Comparison of ENCODE assay signal across 9 cellular contexts in genomic region chr17:77842148-77842905, GRCh38.
DNase-seq lines count a peak whose midpoint lies in the region; ATAC-seq, FAIRE-seq and TF ChIP-seq lines count a peak whose summit lies in the region.
"Had no signal": no experiment of that assay in that cellular context is flagged by ENCODE, and none has a peak within 500 bp of the region (broad histone marks: within the 10 kb centered on the region; RNA-seq: fewer than 3 reads in every experiment).

No MANE protein-coding gene starts in this region.

- H3K36me3 Mint-ChIP-seq in astrocyte (ENCODE audit: low read depth, unreplicated experiment), result no peaks in the 10 kb centered on the region

- no peaks in the 10 kb centered on the region for H3K9me3 ChIP-seq in astrocyte (ENCODE audit: insufficient read depth, low read depth, low read length)
- no peaks in the 10 kb centered on the region for H3K9me3 ChIP-seq in parathyroid adenoma (ENCODE audit: control insufficient read depth, low read length)
- H3K9me3 ChIP-seq in OCI-LY7 (ENCODE audit: low read length), result no peaks in the 10 kb centered on the region

- H3K4me1 Mint-ChIP-seq in astrocyte (ENCODE audit: low read depth, unreplicated experiment), result peaks cover 30% of the 10 kb centered on the region

- H3K9ac ChIP-seq in astrocyte (ENCODE audit: low read length) (peak overlapping the region; percentile 64), parathyroid adenoma (no peak overlapping the region)

- no peaks in the 10 kb centered on the region for H3K36me3 ChIP-seq in astrocyte (ENCODE audit: insufficient read depth, low read length)
- no peaks in the 10 kb centered on the region for H3K36me3 ChIP-seq in parathyroid adenoma (ENCODE audit: control insufficient read depth, insufficient read depth, low read length)
- H3K36me3 ChIP-seq in OCI-LY7 (ENCODE audit: insufficient read depth, low read length), result no peaks in the 10 kb centered on the region

- ATAC-seq in GM19328 (IDR thresholded peaks at IDR 0.05; ENCODE audit: unreplicated experiment), result no peak
- no peak for ATAC-seq in HG03039 (IDR thresholded peaks at IDR 0.05; ENCODE audit: unreplicated experiment)

- TF ChIP-seq CTCF in astrocyte (IDR thresholded peaks at IDR 0.05; ENCODE audit: insufficient read depth, low read depth, low read length), result no peak
- TF ChIP-seq CTCF in parathyroid adenoma (IDR thresholded peaks at IDR 0.05), result no peak
- TF ChIP-seq CTCF in OCI-LY7 (conservative IDR thresholded peaks at IDR 0.05; ENCODE audit: low read length), result no peak

- DNase-seq in NCI-H2081 (lab: John Stamatoyannopoulos, UW) (peak; percentile 59 to 82), NCI-H2081 treated with DMSO at 0.1 percent for 48 hours (lab: John Stamatoyannopoulos, UW) (no peak), NCI-H345 (lab: John Stamatoyannopoulos, UW) (peak; percentile 74), astrocyte (ENCODE audit: low read depth) (no peak), OCI-LY7 (ENCODE audit: low spot score) (no peak)

- H3K4me3 ChIP-seq in astrocyte (ENCODE audit: insufficient read depth, low read depth, low read length) (no peak overlapping the region), parathyroid adenoma (ENCODE audit: low read depth, low read length) (no peak overlapping the region), OCI-LY7 (ENCODE audit: low read depth, low read length, poor library complexity, severe bottlenecking) (no peak overlapping the region)
- H3K4me3 ChIP-seq: lung had no signal

- H3K4me1 ChIP-seq in astrocyte (ENCODE audit: insufficient read depth, low read length) (peaks cover 36% of the 10 kb centered on the region), parathyroid adenoma (no peaks in the 10 kb centered on the region), OCI-LY7 (ENCODE audit: insufficient read depth, low read length, poor library complexity, severe bottlenecking) (peaks cover 42% of the 10 kb centered on the region)

- H3K27ac ChIP-seq in astrocyte (ENCODE audit: low read depth, low read length) (peak overlapping the region; percentile 68), parathyroid adenoma (no peak overlapping the region), OCI-LY7 (ENCODE audit: low read depth, low read length, poor library complexity, severe bottlenecking) (no peak overlapping the region)

- H3K27me3 ChIP-seq in astrocyte (ENCODE audit: insufficient read depth, low read length) (no peaks in the 10 kb centered on the region), parathyroid adenoma (ENCODE audit: control insufficient read depth, insufficient read depth, low read length) (no peaks in the 10 kb centered on the region)

- peaks cover 6% of the 10 kb centered on the region for H3K9me3 Mint-ChIP-seq in astrocyte (ENCODE audit: unreplicated experiment)

- H3K79me2 ChIP-seq in astrocyte (ENCODE audit: insufficient read depth, low read length) (no peaks in the 10 kb centered on the region), parathyroid adenoma (no peaks in the 10 kb centered on the region), OCI-LY7 (ENCODE audit: insufficient read depth, low read depth, low read length) (no peaks in the 10 kb centered on the region)

- no peak for FAIRE-seq in astrocyte (lab: Jason Lieb, UNC)

- CTCF ChIA-PET in OCI-LY7 (lab: Charles Lee; ENCODE audit: unreplicated experiment), result no interaction called here

- H2AFZ ChIP-seq in astrocyte (ENCODE audit: low read depth, low read length) (no peak overlapping the region), parathyroid adenoma (peak overlapping the region; percentile 43), OCI-LY7 (ENCODE audit: low read length) (no peak overlapping the region)

- no peaks in the 10 kb centered on the region for H4K20me1 ChIP-seq in astrocyte (ENCODE audit: insufficient read depth, low read length)
- H4K20me1 ChIP-seq in OCI-LY7 (ENCODE audit: insufficient read depth, low read length), result no peaks in the 10 kb centered on the region

- H3K4me2 ChIP-seq in astrocyte (ENCODE audit: low read length) (peak overlapping the region; percentile 71), parathyroid adenoma (ENCODE audit: low read length) (no peak overlapping the region), OCI-LY7 (ENCODE audit: low read length) (no peak overlapping the region)

- intact Hi-C loops in OCI-LY7 (cut with micrococcal nuclease; ENCODE audit: unreplicated experiment), result no loop called here

- peaks cover 13% of the 10 kb centered on the region for H3K27me3 Mint-ChIP-seq in astrocyte (ENCODE audit: low read depth, unreplicated experiment)

- no TSS peak for BruUV-seq in OCI-LY7 (replicated peaks; lab: Mats Ljungman, UMichigan)

- H3K27ac Mint-ChIP-seq in astrocyte (ENCODE audit: unreplicated experiment), result peak overlapping the region; percentile 68

- H3K9me2 ChIP-seq in OCI-LY7 (ENCODE audit: insufficient read depth, low read length), result no peaks in the 10 kb centered on the region

- no peak overlapping the region for H3K4me3 Mint-ChIP-seq in astrocyte (ENCODE audit: unreplicated experiment)

- POLR2A ChIA-PET in OCI-LY7 (lab: Charles Lee), result interaction anchor here (0.6 kb wide), 1 partner anchor 182 kb away, joined by 5 read pairs; no protein-coding TSS in a partner anchor

Comparison
In these comparisons a context has a peak if more than half of its experiments do, and no peak if none do; other contexts are left out.
1. DNase-seq: peak in NCI-H2081 (2 of 2) and NCI-H345 (single experiment); none in NCI-H2081 treated with DMSO at 0.1 percent for 48 hours (single experiment), astrocyte (single experiment) and OCI-LY7 (single experiment).